Comparison of ENCODE assay signal across 12 cellular contexts in the genomic region with DNA sequence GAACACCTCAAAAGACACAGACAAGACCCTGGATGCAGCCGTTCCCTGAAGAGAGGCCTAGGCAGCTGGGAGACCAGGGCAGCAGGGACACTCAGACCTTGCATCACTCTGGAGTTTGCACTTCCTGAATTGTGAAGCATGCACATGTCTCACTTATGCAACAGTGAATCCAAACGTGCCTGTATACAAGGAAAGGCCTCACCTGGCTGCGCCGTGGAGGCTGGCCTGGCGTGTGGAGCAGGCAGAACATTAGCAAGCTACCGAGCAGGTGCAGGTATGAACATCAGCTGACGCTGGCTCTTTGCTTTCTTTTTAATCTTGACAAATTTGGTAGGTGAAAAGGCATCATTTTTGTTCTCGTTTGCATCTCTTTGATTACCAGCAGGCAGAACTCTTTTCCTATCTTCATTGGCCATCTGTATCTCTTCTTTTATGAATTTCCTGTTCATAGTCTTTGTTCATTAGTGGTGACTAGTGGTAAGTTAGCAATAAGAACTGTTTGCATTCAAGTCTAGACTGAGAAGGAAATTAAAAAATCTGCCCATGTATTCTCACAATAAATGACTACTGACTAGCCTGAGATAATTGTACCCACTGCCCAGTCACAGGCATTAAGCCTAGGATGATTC. TPM values are rescaled to one million over a fixed set of nuclear protein-coding genes. Genes with fewer than 3 reads are reported as not detected.
DNase-seq lines count a peak whose midpoint lies in the region; ATAC-seq and TF ChIP-seq lines count a peak whose summit lies in the region.
"Had no signal": no experiment of that assay in that cellular context is flagged by ENCODE, and none has a peak within 500 bp of the region (broad histone marks: within the 10 kb centered on the region; RNA-seq: fewer than 3 reads in every experiment).

No MANE protein-coding gene starts in this region.

- H3K9ac ChIP-seq in endodermal cell (ENCODE audit: extremely low read depth, low read length, poor library complexity, severe bottlenecking): no peak overlapping the region
- H3K9ac ChIP-seq: BLaER1 had no signal

- 90 to 95% methylated on average over 7 to 8 of the region's 8 CpGs for WGBS in endodermal cell (ENCODE audit: insufficient coverage in 1 of 2, insufficient read length in 1 of 2), 2 experiments

- H3K4me1 ChIP-seq in endodermal cell (ENCODE audit: control insufficient read depth, insufficient read depth, low read length): no peaks in the 10 kb centered on the region

- no peaks in the 10 kb centered on the region for H3K27me3 ChIP-seq in endodermal cell (ENCODE audit: control insufficient read depth, insufficient read depth, low read length, poor library complexity, severe bottlenecking)

- POLR2A ChIA-PET in T-cell (lab: Charles Lee): interaction anchor here in 1 of 2 donors (0.6 kb wide), 1 partner anchor 44 kb away, joined by 6 read pairs; no protein-coding TSS in a partner anchor

- H3K36me3 Mint-ChIP-seq in T-cell (peaks cover 16% of the 10 kb centered on the region), endodermal cell (ENCODE audit: low read depth) (peaks cover 15% of the 10 kb centered on the region)

- H3K9me3 Mint-ChIP-seq in T-cell (no peaks in the 10 kb centered on the region), endodermal cell (peaks cover 66% of the 10 kb centered on the region)
- no peaks in the 10 kb centered on the region for H3K9me3 Mint-ChIP-seq in stimulated activated naive CD8-positive, alpha-beta T cell treated with anti-CD3 and anti-CD28 coated beads, Interleukin-15, amount 100 ng/mL, for 72 hours

- H3K27ac Mint-ChIP-seq in T-cell (peak overlapping the region; percentile 13 to 85), endodermal cell (no peak overlapping the region)
- H3K27ac Mint-ChIP-seq in stimulated activated naive CD8-positive, alpha-beta T cell treated with anti-CD3 and anti-CD28 coated beads, Interleukin-15, amount 100 ng/mL, for 72 hours: peak overlapping the region; percentile 9 to 92

- H3K27me3 Mint-ChIP-seq in T-cell (peaks cover 0 to 24% of the 10 kb centered on the region in 2 donors), endodermal cell (ENCODE audit: insufficient read depth) (no peaks in the 10 kb centered on the region)
- no peaks in the 10 kb centered on the region for H3K27me3 Mint-ChIP-seq in stimulated activated naive CD8-positive, alpha-beta T cell treated with anti-CD3 and anti-CD28 coated beads, Interleukin-15, amount 100 ng/mL, for 72 hours

- peak overlapping the region in 2 of 3 donors; percentile 17 to 22 for H3K4me3 Mint-ChIP-seq in T-cell
- H3K4me3 Mint-ChIP-seq in stimulated activated naive CD8-positive, alpha-beta T cell treated with anti-CD3 and anti-CD28 coated beads, Interleukin-15, amount 100 ng/mL, for 72 hours: peak overlapping the region; percentile 40 to 49
- no peak overlapping the region for H3K4me3 Mint-ChIP-seq in endodermal cell

- TF ChIP-seq CTCF in endodermal cell (conservative IDR thresholded peaks at IDR 0.05): no peak

- no peak overlapping the region for H3K4me3 ChIP-seq in endodermal cell (ENCODE audit: low read length)
- H3K4me3 ChIP-seq: BLaER1 had no signal

- peaks cover 9% of the 10 kb centered on the region for H3K36me3 ChIP-seq in endodermal cell (ENCODE audit: control insufficient read depth, insufficient read depth, low read length)

- H3K9me3 ChIP-seq in endodermal cell (ENCODE audit: control insufficient read depth, low read length): no peaks in the 10 kb centered on the region
- H3K9me3 ChIP-seq: BLaER1 had no signal

- CTCF ChIA-PET in T-cell (lab: Charles Lee): no interaction called here

- DNase-seq in activated effector memory CD4-positive, alpha-beta T cell treated with anti-CD3 and anti-CD28 coated beads, Interleukin-2, amount 50 U/mL, for 16 hours: peak; percentile 63
- no peak for DNase-seq in activated effector memory CD4-positive, alpha-beta T cell treated with Interleukin-2 at 50 U/mL for 16 hours
- DNase-seq in T-cell (peak in 7 of 34 experiments; percentile 1 to 24 (median 2)), epithelial cell of prostate (ENCODE audit: low read depth, low spot score) (peak; percentile 18), endodermal cell (no peak), NCI-H524 treated with DMSO at 0.1 percent for 48 hours (lab: John Stamatoyannopoulos, UW) (no peak)
- DNase-seq in stimulated activated naive CD8-positive, alpha-beta T cell treated with anti-CD3 and anti-CD28 coated beads, Interleukin-15, amount 100 ng/mL, for 72 hours: no peak
- DNase-seq: activated CD4-positive, alpha-beta T cell treated with anti-CD3 and anti-CD28 coated beads for 48 hours; NCI-H345; stimulated activated CD4-positive, alpha-beta T cell treated with anti-CD3 and anti-CD28 coated beads, Interleukin-4, amount 100 ng/mL, for 4 hours had no signal

- H3K27ac ChIP-seq in epithelial cell of prostate (peak overlapping the region; percentile 48), endodermal cell (ENCODE audit: low read depth, low read length) (no peak overlapping the region)
- H3K27ac ChIP-seq: BLaER1 had no signal

- ATAC-seq in T-cell (replicated peaks in 1 of 4) (peak; percentile 34 to 65 (median 61)), GM21619 (IDR thresholded peaks at IDR 0.05; ENCODE audit: unreplicated experiment) (no peak)
- no peak for ATAC-seq in stimulated activated naive CD8-positive, alpha-beta T cell treated with anti-CD3 and anti-CD28 coated beads, Interleukin-15, amount 100 ng/mL, for 72 hours

- H3K4me1 Mint-ChIP-seq in T-cell (peaks cover 60 to 65% (median 61%) of the 10 kb centered on the region in 3 donors), endodermal cell (peaks cover 16% of the 10 kb centered on the region)
- peaks cover 62% of the 10 kb centered on the region for H3K4me1 Mint-ChIP-seq in stimulated activated naive CD8-positive, alpha-beta T cell treated with anti-CD3 and anti-CD28 coated beads, Interleukin-15, amount 100 ng/mL, for 72 hours

RNA-seq across cellular contexts. Expression of a gene that starts 37.2 kb away (rescaled TPM):
- total RNA-seq in T-cell (100 to 1,000 TPM in 1 of 5 donors, 10 to 100 TPM in 4; 66.5 to 102 (median 85.0) TPM), endodermal cell (10 to 100 TPM; 61.1 to 73.9 TPM)
- polyA plus RNA-seq in endodermal cell (2013, experiment 1 of 2): 41.3 TPM
- 36.5 TPM for polyA plus RNA-seq in endodermal cell (2013, experiment 2 of 2)

RNA-seq across cellular contexts. Expression of a gene that starts 40.7 kb away (rescaled TPM):
- total RNA-seq in T-cell (100 to 1,000 TPM in 3 of 5 donors, 10 to 100 TPM in 2; 84.9 to 129 (median 100) TPM), endodermal cell (10 to 100 TPM; 34.4 to 35.3 TPM)
- polyA plus RNA-seq in endodermal cell (2013, experiment 1 of 2): 29.4 TPM
- polyA plus RNA-seq in endodermal cell (2013, experiment 2 of 2): 27.3 TPM

Comparison
In these comparisons a context has a peak if more than half of its experiments do, and no peak if none do; other contexts are left out.
1. DNase-seq: peak in activated effector memory CD4-positive, alpha-beta T cell treated with anti-CD3 and anti-CD28 coated beads, Interleukin-2, amount 50 U/mL, for 16 hours (single experiment) and epithelial cell of prostate (single experiment); none in activated effector memory CD4-positive, alpha-beta T cell treated with Interleukin-2 at 50 U/mL for 16 hours (single experiment), stimulated activated naive CD8-positive, alpha-beta T cell treated with anti-CD3 and anti-CD28 coated beads, Interleukin-15, amount 100 ng/mL, for 72 hours (0 of 2), endodermal cell (single experiment) and NCI-H524 treated with DMSO at 0.1 percent for 48 hours (single experiment).
2. ATAC-seq: peak in T-cell (4 of 4); none in stimulated activated naive CD8-positive, alpha-beta T cell treated with anti-CD3 and anti-CD28 coated beads, Interleukin-15, amount 100 ng/mL, for 72 hours (single experiment) and GM21619 (single experiment).